ENCODE assay signal across 1 cellular context in the genomic region with DNA sequence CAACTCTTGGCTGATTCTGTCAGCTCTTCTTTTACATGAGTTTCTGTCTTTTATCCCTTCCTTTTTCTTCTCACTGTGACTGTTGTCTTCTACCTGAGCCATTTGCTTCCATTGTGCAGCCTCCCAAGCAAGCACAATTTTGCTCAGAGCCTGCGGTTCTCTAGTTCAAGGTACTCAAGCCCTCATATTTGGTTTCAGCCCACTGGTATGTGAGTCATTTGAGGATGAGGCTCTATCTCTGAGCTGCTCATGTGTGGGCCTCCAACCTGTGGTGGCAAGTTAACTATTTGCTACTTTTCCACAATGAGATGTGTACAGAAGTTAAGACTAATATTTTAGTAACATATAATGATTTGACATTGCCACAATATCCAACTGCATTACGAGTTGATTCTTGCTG.
TF ChIP-seq lines count a peak whose summit lies in the region.

No MANE protein-coding gene starts in this region.

TF ChIP-seq in IMR-90, 13 proteins besides CTCF, POLR2A, EP300 and RAD21 (continued from another document):
- TF ChIP-seq, protein P1, sequence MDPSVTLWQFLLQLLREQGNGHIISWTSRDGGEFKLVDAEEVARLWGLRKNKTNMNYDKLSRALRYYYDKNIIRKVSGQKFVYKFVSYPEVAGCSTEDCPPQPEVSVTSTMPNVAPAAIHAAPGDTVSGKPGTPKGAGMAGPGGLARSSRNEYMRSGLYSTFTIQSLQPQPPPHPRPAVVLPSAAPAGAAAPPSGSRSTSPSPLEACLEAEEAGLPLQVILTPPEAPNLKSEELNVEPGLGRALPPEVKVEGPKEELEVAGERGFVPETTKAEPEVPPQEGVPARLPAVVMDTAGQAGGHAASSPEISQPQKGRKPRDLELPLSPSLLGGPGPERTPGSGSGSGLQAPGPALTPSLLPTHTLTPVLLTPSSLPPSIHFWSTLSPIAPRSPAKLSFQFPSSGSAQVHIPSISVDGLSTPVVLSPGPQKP (IDR thresholded peaks at IDR 0.05; ENCODE audit: borderline replicate concordance, low read depth, low read length): no peak
- TF ChIP-seq MAZ (IDR thresholded peaks at IDR 0.05; ENCODE audit: borderline replicate concordance, low read depth, low read length) (no peak), FOS (IDR thresholded peaks at IDR 0.05; ENCODE audit: low read depth, low read length) (no peak)
